In genomic region chr11:83156996-83157754, GRCh38 we compare ENCODE assay signal across 8 cellular contexts. TPM values are rescaled to one million over a fixed set of nuclear protein-coding genes. Genes with fewer than 3 reads are reported as not detected.
DNase-seq lines count a peak whose midpoint lies in the region; ATAC-seq and TF ChIP-seq lines count a peak whose summit lies in the region.

TSS of gene PCF11 (plus strand) at chr11:83157131. CDS start at chr11:83157440, 309 bp downstream.

- H3K4me3 ChIP-seq in right atrium auricular region (peak within 1 kb of the TSS; percentile 91 to 94), sigmoid colon (peak within 1 kb of the TSS; percentile 80 to 97 (median 87))

- intact Hi-C loops in sigmoid colon (cut with DNase I) = loop anchor here (1.0 to 5.0 kb wide), 5 partner anchors 37 to 256 kb away; partner anchors contain the start of genes CCDC90B, DDIAS and PRCP

- TF ChIP-seq EP300 in sigmoid colon (IDR thresholded peaks at IDR 0.05) = no peak

- ATAC-seq in GM19395 (IDR thresholded peaks at IDR 0.05; ENCODE audit: unreplicated experiment) = peak; percentile 18

- WGBS in sigmoid colon, 2 donors = 0% methylated on average over 60 of the region's 60 CpGs

- H3K27ac ChIP-seq in right atrium auricular region = peak within 1 kb of the TSS; percentile 99 to 100
- H3K27ac ChIP-seq in sigmoid colon = peak within 1 kb of the TSS; percentile 97 to 100 (median 98)

- no peaks in the 10 kb centered on the region for H3K9me3 ChIP-seq in right atrium auricular region
- H3K9me3 ChIP-seq in sigmoid colon = no peaks in the 10 kb centered on the region

- TF ChIP-seq CTCF in right atrium auricular region (IDR thresholded peaks at IDR 0.05) = no peak
- TF ChIP-seq CTCF in sigmoid colon (IDR thresholded peaks at IDR 0.05) = no peak

- H3K4me1 ChIP-seq in right atrium auricular region (peaks cover 0 to 35% of the 10 kb centered on the region in 2 donors), sigmoid colon (peaks cover 0 to 37% (median 28%) of the 10 kb centered on the region in 4 donors)

- DNase-seq in AG20443 (ENCODE audit: low spot score) = peak; percentile 48
- DNase-seq in HT1080 (ENCODE audit: low read depth) = no peak
- DNase-seq in activated naive CD8-positive, alpha-beta T cell treated with anti-CD3 and anti-CD28 coated beads, Interleukin-2, amount 50 U/mL, for 16 hours (ENCODE audit: low read depth, low spot score) = peak; percentile 94
- DNase-seq in right atrium auricular region (ENCODE audit: low spot score) = no peak
- DNase-seq in sigmoid colon = no peak
- DNase-seq in DMS 273 (lab: John Stamatoyannopoulos, UW; ENCODE audit: unreplicated experiment) = no peak
- DNase-seq in hepatic stellate cell (ENCODE audit: low spot score) = no peak

- peak; percentile 100 for TF ChIP-seq POLR2A in sigmoid colon (IDR thresholded peaks at IDR 0.05)

- no peaks in the 10 kb centered on the region for H3K27me3 ChIP-seq in right atrium auricular region
- no peaks in the 10 kb centered on the region for H3K27me3 ChIP-seq in sigmoid colon

- peaks cover 8% of the 10 kb centered on the region for H3K36me3 ChIP-seq in right atrium auricular region
- H3K36me3 ChIP-seq in sigmoid colon = peaks cover 0 to 14% (median 0%) of the 10 kb centered on the region in 4 donors

RNA-seq across cellular contexts. Expression of gene PCF11, which starts in this region (rescaled TPM):
- total RNA-seq in HT1080 (2014; rRNA removed; shearing (Covaris generic)) = 19.6 and 20.4 TPM in 2 replicates
- polyA plus RNA-seq in HT1080 (2015; cell fraction: cytosol; rRNA removed) = 14.6 and 15.0 TPM in 2 replicates
- 87.5 and 89.7 TPM in 2 replicates for polyA plus RNA-seq in HT1080 (2015; cell fraction: nucleus; rRNA removed)
- total RNA-seq in right atrium auricular region (10 to 100 TPM; 26.9 to 30.5 TPM), sigmoid colon (10 to 100 TPM; 62.0 to 78.2 (median 66.3) TPM)
- polyA plus RNA-seq in sigmoid colon = 10 to 100 TPM; 12.7 to 34.4 (median 13.2) TPM

Comparison
In these comparisons a context has a peak if more than half of its experiments do, and no peak if none do; other contexts are left out.
1. DNase-seq: peak in AG20443 (single experiment) and activated naive CD8-positive, alpha-beta T cell treated with anti-CD3 and anti-CD28 coated beads, Interleukin-2, amount 50 U/mL, for 16 hours (single experiment); none in HT1080 (single experiment), right atrium auricular region (single experiment), sigmoid colon (single experiment), DMS 273 (single experiment) and hepatic stellate cell (single experiment).